Comparison of ENCODE assay signal across 8 cellular contexts in genomic region chr20:21719592-21720214, GRCh38. TPM values are rescaled to one million over a fixed set of nuclear protein-coding genes. Genes with fewer than 3 reads are reported as not detected.
DNase-seq lines count a peak whose midpoint lies in the region; ATAC-seq and TF ChIP-seq lines count a peak whose summit lies in the region.

No MANE protein-coding gene starts in this region.

- no peak for DNase-seq in BJ (ENCODE audit: low read depth)
- DNase-seq in GM13977 (ENCODE audit: low spot score) = peak; percentile 72
- DNase-seq in NCI-H1105 (lab: John Stamatoyannopoulos, UW) = peak; percentile 73
- peak; percentile 18 for DNase-seq in epithelial cell of proximal tubule (ENCODE audit: low read depth)

- H3K36me3 ChIP-seq in BJ (ENCODE audit: control insufficient read depth, insufficient read depth, low read length) (no peaks in the 10 kb centered on the region), SU-DHL-6 (ENCODE audit: low read length) (no peaks in the 10 kb centered on the region), parathyroid adenoma (ENCODE audit: control insufficient read depth, insufficient read depth, low read length) (no peaks in the 10 kb centered on the region)

- no peaks in the 10 kb centered on the region for H3K36me3 Mint-ChIP-seq in activated T-helper 17 cell treated with anti-CD3 and anti-CD28 coated beads, Interleukin-2, amount 50 U/mL, for 72 hours (ENCODE audit: low read depth)

- H3K79me2 ChIP-seq in SU-DHL-6 (ENCODE audit: insufficient read depth, low read length) = no peaks in the 10 kb centered on the region
- H3K79me2 ChIP-seq in parathyroid adenoma = peaks cover 8% of the 10 kb centered on the region

- H4K20me1 ChIP-seq in SU-DHL-6 (ENCODE audit: low read depth, low read length) = no peaks in the 10 kb centered on the region

- TF ChIP-seq CTCF in BJ (IDR thresholded peaks at IDR 0.05; ENCODE audit: insufficient read depth, low read depth, low read length) (peak; percentile 72), GM13977 (IDR thresholded peaks at IDR 0.05; ENCODE audit: extremely low read depth, insufficient read depth, missing control alignments) (peak; percentile 78), SU-DHL-6 (IDR thresholded peaks at IDR 0.05; ENCODE audit: insufficient read depth, low read length, poor library complexity, severe bottlenecking) (peak; percentile 68), epithelial cell of proximal tubule (conservative IDR thresholded peaks at IDR 0.05; ENCODE audit: low read depth, low read length) (peak; percentile 77), parathyroid adenoma (IDR thresholded peaks at IDR 0.05) (peak; percentile 96)

- no peak overlapping the region for H3K4me2 ChIP-seq in SU-DHL-6 (ENCODE audit: low read depth, low read length, poor library complexity, severe bottlenecking)
- H3K4me2 ChIP-seq in parathyroid adenoma (ENCODE audit: low read length) = peak overlapping the region; percentile 66

- peaks cover 44% of the 10 kb centered on the region for H3K4me1 ChIP-seq in parathyroid adenoma

- in situ Hi-C loops in GM13977 (cut with MboI; ENCODE audit: low pct_unique_long_range_greater_than_20kb, low sequenced_read_pairs, unreplicated experiment) = loop anchor here (25.0 kb wide), 2 partner anchors 607 to 868 kb away; partner anchors contain the start of genes FOXA2 and LINC00237

- no peak overlapping the region for H3K27ac Mint-ChIP-seq in activated T-helper 17 cell treated with anti-CD3 and anti-CD28 coated beads, Interleukin-2, amount 50 U/mL, for 72 hours

- peaks cover 26% of the 10 kb centered on the region for H3K27me3 Mint-ChIP-seq in activated T-helper 17 cell treated with anti-CD3 and anti-CD28 coated beads, Interleukin-2, amount 50 U/mL, for 72 hours

- no peaks in the 10 kb centered on the region for H3F3A ChIP-seq in SU-DHL-6 (ENCODE audit: insufficient read depth)

- H3K4me3 ChIP-seq in BJ (ENCODE audit: low read depth, low read length) = no peak overlapping the region
- H3K4me3 ChIP-seq in SU-DHL-6 (ENCODE audit: insufficient read depth, low read length, poor library complexity, severe bottlenecking) = no peak overlapping the region
- H3K4me3 ChIP-seq in epithelial cell of proximal tubule (ENCODE audit: low read depth, low read length) = no peak overlapping the region
- peak overlapping the region; percentile 3 for H3K4me3 ChIP-seq in parathyroid adenoma (ENCODE audit: low read depth, low read length)

- H3K9ac ChIP-seq in SU-DHL-6 (ENCODE audit: low read length) = no peak overlapping the region
- no peak overlapping the region for H3K9ac ChIP-seq in parathyroid adenoma

- H2AFZ ChIP-seq in SU-DHL-6 (ENCODE audit: low read depth, low read length, severe bottlenecking) (no peak overlapping the region), parathyroid adenoma (no peak overlapping the region)

- ATAC-seq in activated T-helper 17 cell treated with anti-CD3 and anti-CD28 coated beads, Interleukin-2, amount 50 U/mL, for 72 hours (replicated peaks) = no peak
- ATAC-seq in HG02852 (IDR thresholded peaks at IDR 0.05; ENCODE audit: unreplicated experiment) = no peak

- H3K9me3 ChIP-seq in SU-DHL-6 (ENCODE audit: insufficient read depth, low read length) = no peaks in the 10 kb centered on the region
- no peaks in the 10 kb centered on the region for H3K9me3 ChIP-seq in parathyroid adenoma (ENCODE audit: control insufficient read depth, low read length)

- H3K27me3 ChIP-seq in BJ (ENCODE audit: control insufficient read depth, insufficient read depth, low read length) = 0 out of 2 replicates have a peak, but pooled peaks cover under 1% of the 10 kb centered on the region
- H3K27me3 ChIP-seq in SU-DHL-6 (ENCODE audit: low read length) = no peaks in the 10 kb centered on the region
- H3K27me3 ChIP-seq in parathyroid adenoma (ENCODE audit: control insufficient read depth, insufficient read depth, low read length) = no peaks in the 10 kb centered on the region

- H3K4me1 Mint-ChIP-seq in activated T-helper 17 cell treated with anti-CD3 and anti-CD28 coated beads, Interleukin-2, amount 50 U/mL, for 72 hours = peaks cover 5% of the 10 kb centered on the region

- H3K9me3 Mint-ChIP-seq in activated T-helper 17 cell treated with anti-CD3 and anti-CD28 coated beads, Interleukin-2, amount 50 U/mL, for 72 hours = no peaks in the 10 kb centered on the region

- no peaks in the 10 kb centered on the region for H3K9me2 ChIP-seq in SU-DHL-6 (replicated peaks; ENCODE audit: insufficient read depth, low read length)

- POLR2A ChIA-PET in BJ (lab: Charles Lee) = no interaction called here

- H3K27ac ChIP-seq in SU-DHL-6 (ENCODE audit: low read depth, low read length) (no peak overlapping the region), parathyroid adenoma (peak overlapping the region; percentile 100)

- CTCF ChIA-PET in BJ (lab: Yijun Ruan, JAX) = interaction anchor here (0.5 to 2.7 kb wide), 15 partner anchors 9 to 1603 kb away, joined by 3 to 16 read pairs (median 4); partner anchors contain the start of gene PAX1

- no peak overlapping the region for H3K4me3 Mint-ChIP-seq in activated T-helper 17 cell treated with anti-CD3 and anti-CD28 coated beads, Interleukin-2, amount 50 U/mL, for 72 hours

RNA-seq across cellular contexts. Expression of gene PAX1, which starts 14.2 kb away (rescaled TPM):
- polyA plus RNA-seq in BJ (2011; rRNA removed) = not detected in 2 replicates
- polyA minus RNA-seq in BJ (2011; rRNA and poly(A)+ RNA removed) = not detected in 2 replicates
- not detected in 2 replicates for total RNA-seq in epithelial cell of proximal tubule
- not detected for total RNA-seq in activated T-helper 17 cell treated with anti-CD3 and anti-CD28 coated beads, Interleukin-2, amount 50 U/mL, for 72 hours
